In the genomic region with DNA sequence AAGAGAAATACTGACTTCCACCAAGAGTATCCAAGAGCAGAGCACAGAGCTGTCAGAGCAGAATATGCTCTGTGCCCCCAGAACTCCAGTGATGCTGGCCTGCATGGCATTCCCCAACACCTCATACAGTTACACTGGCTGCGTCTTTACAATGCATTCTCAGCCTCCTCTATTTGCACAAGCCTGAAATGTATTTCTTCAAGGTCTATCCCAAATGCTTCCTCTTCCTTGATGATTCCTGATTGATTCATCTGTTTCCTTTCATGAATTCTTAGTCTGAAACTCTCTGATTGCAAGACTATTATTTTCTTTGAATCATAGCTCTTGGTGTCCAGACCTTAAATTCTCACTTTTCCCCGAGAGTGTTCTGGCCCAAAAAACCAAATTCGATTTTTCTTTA, we compare ENCODE assay signal across 1 cellular context.
TF ChIP-seq lines count a peak whose summit lies in the region.

No MANE protein-coding gene starts in this region.

TF ChIP-seq in WTC11, 78 proteins besides CTCF, POLR2A, EP300 and RAD21 (continued from another document):
- TF ChIP-seq, protein P1, sequence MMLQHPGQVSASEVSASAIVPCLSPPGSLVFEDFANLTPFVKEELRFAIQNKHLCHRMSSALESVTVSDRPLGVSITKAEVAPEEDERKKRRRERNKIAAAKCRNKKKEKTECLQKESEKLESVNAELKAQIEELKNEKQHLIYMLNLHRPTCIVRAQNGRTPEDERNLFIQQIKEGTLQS (CRISPR knock-in tag; conservative IDR thresholded peaks at IDR 0.05), result no peak
- TF ChIP-seq, protein P2, sequence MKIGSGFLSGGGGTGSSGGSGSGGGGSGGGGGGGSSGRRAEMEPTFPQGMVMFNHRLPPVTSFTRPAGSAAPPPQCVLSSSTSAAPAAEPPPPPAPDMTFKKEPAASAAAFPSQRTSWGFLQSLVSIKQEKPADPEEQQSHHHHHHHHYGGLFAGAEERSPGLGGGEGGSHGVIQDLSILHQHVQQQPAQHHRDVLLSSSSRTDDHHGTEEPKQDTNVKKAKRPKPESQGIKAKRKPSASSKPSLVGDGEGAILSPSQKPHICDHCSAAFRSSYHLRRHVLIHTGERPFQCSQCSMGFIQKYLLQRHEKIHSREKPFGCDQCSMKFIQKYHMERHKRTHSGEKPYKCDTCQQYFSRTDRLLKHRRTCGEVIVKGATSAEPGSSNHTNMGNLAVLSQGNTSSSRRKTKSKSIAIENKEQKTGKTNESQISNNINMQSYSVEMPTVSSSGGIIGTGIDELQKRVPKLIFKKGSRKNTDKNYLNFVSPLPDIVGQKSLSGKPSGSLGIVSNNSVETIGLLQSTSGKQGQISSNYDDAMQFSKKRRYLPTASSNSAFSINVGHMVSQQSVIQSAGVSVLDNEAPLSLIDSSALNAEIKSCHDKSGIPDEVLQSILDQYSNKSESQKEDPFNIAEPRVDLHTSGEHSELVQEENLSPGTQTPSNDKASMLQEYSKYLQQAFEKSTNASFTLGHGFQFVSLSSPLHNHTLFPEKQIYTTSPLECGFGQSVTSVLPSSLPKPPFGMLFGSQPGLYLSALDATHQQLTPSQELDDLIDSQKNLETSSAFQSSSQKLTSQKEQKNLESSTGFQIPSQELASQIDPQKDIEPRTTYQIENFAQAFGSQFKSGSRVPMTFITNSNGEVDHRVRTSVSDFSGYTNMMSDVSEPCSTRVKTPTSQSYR (CRISPR knock-in tag; IDR thresholded peaks at IDR 0.05), result no peak
- TF ChIP-seq, protein P3, sequence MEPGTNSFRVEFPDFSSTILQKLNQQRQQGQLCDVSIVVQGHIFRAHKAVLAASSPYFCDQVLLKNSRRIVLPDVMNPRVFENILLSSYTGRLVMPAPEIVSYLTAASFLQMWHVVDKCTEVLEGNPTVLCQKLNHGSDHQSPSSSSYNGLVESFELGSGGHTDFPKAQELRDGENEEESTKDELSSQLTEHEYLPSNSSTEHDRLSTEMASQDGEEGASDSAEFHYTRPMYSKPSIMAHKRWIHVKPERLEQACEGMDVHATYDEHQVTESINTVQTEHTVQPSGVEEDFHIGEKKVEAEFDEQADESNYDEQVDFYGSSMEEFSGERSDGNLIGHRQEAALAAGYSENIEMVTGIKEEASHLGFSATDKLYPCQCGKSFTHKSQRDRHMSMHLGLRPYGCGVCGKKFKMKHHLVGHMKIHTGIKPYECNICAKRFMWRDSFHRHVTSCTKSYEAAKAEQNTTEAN (CRISPR knock-in tag; IDR thresholded peaks at IDR 0.05), result no peak
